1 cellular context compared by ENCODE assay signal in genomic region chr22:33896154-33896800, GRCh38.
TF ChIP-seq lines count a peak whose summit lies in the region.

No MANE protein-coding gene starts in this region.

TF ChIP-seq in GM23338, 12 proteins besides CTCF, POLR2A, EP300 and RAD21 (continued from another document):
- TF ChIP-seq, protein P1, sequence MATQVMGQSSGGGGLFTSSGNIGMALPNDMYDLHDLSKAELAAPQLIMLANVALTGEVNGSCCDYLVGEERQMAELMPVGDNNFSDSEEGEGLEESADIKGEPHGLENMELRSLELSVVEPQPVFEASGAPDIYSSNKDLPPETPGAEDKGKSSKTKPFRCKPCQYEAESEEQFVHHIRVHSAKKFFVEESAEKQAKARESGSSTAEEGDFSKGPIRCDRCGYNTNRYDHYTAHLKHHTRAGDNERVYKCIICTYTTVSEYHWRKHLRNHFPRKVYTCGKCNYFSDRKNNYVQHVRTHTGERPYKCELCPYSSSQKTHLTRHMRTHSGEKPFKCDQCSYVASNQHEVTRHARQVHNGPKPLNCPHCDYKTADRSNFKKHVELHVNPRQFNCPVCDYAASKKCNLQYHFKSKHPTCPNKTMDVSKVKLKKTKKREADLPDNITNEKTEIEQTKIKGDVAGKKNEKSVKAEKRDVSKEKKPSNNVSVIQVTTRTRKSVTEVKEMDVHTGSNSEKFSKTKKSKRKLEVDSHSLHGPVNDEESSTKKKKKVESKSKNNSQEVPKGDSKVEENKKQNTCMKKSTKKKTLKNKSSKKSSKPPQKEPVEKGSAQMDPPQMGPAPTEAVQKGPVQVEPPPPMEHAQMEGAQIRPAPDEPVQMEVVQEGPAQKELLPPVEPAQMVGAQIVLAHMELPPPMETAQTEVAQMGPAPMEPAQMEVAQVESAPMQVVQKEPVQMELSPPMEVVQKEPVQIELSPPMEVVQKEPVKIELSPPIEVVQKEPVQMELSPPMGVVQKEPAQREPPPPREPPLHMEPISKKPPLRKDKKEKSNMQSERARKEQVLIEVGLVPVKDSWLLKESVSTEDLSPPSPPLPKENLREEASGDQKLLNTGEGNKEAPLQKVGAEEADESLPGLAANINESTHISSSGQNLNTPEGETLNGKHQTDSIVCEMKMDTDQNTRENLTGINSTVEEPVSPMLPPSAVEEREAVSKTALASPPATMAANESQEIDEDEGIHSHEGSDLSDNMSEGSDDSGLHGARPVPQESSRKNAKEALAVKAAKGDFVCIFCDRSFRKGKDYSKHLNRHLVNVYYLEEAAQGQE (IDR thresholded peaks at IDR 0.05; ENCODE audit: unreplicated experiment), result no peak
- no peak for TF ChIP-seq ZNF114 (CRISPR knock-in tag; IDR thresholded peaks at IDR 0.05)
- no peak for TF ChIP-seq POLR2AphosphoS5 (IDR thresholded peaks at IDR 0.05; ENCODE audit: low read depth)
- no peak for TF ChIP-seq JUNB (IDR thresholded peaks at IDR 0.05; ENCODE audit: unreplicated experiment)
- no peak for TF ChIP-seq EZH2 (IDR thresholded peaks at IDR 0.05; ENCODE audit: low read depth, unreplicated experiment)
- no peak for TF ChIP-seq ETS1 (IDR thresholded peaks at IDR 0.05)
- no peak for TF ChIP-seq NANOG (IDR thresholded peaks at IDR 0.05; ENCODE audit: borderline replicate concordance)
- no peak for TF ChIP-seq ZNF331 (CRISPR knock-in tag; IDR thresholded peaks at IDR 0.05; ENCODE audit: low read depth)
